19 cellular contexts compared by ENCODE assay signal in the genomic region with DNA sequence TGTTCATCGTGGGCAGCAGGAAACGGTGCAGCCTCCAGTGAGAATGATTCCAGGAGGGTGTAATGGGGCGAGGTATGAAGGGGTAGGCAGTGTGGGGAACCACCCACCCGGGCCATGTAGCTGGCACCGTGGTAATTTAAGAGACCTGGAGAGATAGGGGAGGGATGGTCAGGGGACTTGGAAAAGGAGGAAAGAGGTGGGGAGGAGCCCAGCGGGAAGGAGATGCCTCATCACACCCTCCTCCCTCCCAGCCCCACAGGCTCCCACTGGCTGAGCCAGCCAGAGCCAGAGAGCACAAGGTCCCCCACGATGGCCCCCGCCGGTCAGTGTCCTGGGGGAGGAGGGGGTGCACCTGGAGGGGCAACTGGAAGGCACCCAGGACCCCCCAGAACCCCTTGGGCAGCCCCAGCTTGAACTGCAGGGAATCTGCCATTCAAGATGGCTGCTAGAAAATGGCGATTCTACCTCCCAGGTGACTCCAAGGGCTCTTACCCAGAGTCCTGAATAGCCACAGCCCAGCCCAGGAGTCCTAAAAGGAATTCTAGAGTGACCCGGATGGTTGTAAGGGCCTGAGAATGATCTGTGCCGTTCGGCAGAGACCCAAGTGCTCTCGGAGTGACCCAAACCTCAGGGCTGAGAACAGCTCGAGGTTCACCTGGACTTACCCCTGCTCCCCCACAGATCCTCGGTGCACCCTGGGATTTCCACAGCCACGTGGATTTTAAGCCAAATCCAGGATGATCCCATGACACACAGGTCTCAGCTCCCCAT. TPM values are rescaled to one million over a fixed set of nuclear protein-coding genes. Genes with fewer than 3 reads are reported as not detected.
A peak's percentile ranks its signal among the peaks of the same experiment; 100 is the strongest.
DNase-seq lines count a peak whose midpoint lies in the region; ATAC-seq, FAIRE-seq and TF ChIP-seq lines count a peak whose summit lies in the region.
"Had no signal": no experiment of that assay in that cellular context is flagged by ENCODE, and none has a peak within 500 bp of the region (broad histone marks: within the 10 kb centered on the region; RNA-seq: fewer than 3 reads in every experiment).

No MANE protein-coding gene starts in this region.

- no peaks in the 10 kb centered on the region for H3K9me3 Mint-ChIP-seq in neural crest cell
- H3K9me3 Mint-ChIP-seq: memory B cell had no signal

- 88% methylated on average over 17 of the region's 17 CpGs for WGBS in A549 (ENCODE audit: missing lambda C conversion rate)
- 70 to 79% methylated on average over 11 to 14 of the region's 17 CpGs for WGBS in esophagus squamous epithelium, 2 donors

- H3K4me1 ChIP-seq in A549 (peaks cover 40% of the 10 kb centered on the region), esophagus squamous epithelium (peaks cover 32 to 89% (median 41%) of the 10 kb centered on the region in 3 donors)
- H3K4me1 ChIP-seq: parathyroid adenoma had no signal

- H3K4me3 ChIP-seq in A549 (no peak overlapping the region), esophagus squamous epithelium (no peak overlapping the region)

- H3K27ac ChIP-seq in A549 (peak overlapping the region; percentile 50 to 92; a peak in 5 of 6 replicates), RWPE1 (peak overlapping the region; percentile 96), esophagus squamous epithelium (peak overlapping the region; percentile 34 to 78 (median 70))
- H3K27ac ChIP-seq: parathyroid adenoma had no signal

- H3K27ac Mint-ChIP-seq in neural crest cell (ENCODE audit: unreplicated experiment), result peak overlapping the region; percentile 20
- H3K27ac Mint-ChIP-seq: memory B cell had no signal

- no peaks in the 10 kb centered on the region for H3K36me3 Mint-ChIP-seq in neural crest cell (ENCODE audit: low read depth)
- H3K36me3 Mint-ChIP-seq: memory B cell had no signal

- H3K4me1 Mint-ChIP-seq in neural crest cell, result peaks cover 19% of the 10 kb centered on the region

- DNase-seq in A549 (ENCODE audit: low read depth in 1 of 2, low spot score in 1 of 2) (no peak), RWPE1 (ENCODE audit: low spot score) (no peak), esophagus squamous epithelium (lab: John Stamatoyannopoulos, UW) (no peak), neural crest cell (ENCODE audit: low read depth, low spot score) (no peak), NK-92 (lab: John Stamatoyannopoulos, UW; ENCODE audit: unreplicated experiment) (no peak), HTR-8/SVneo (ENCODE audit: insufficient read length, low spot score) (no peak), activated gamma-delta T cell (lab: John Stamatoyannopoulos, UW) (no peak), GOT3 (lab: John Stamatoyannopoulos, UW) (no peak)
- DNase-seq: activated CD4-positive, alpha-beta T cell treated with anti-CD3 and anti-CD28 coated beads, Interleukin-2, amount 50 U/mL, for 48 hours; activated naive CD4-positive, alpha-beta T cell; central memory CD4-positive, alpha-beta T cell; DMS79 treated with DMSO at 0.1 percent for 48 hours; hippocampal formation; KBM-7; NCI-H524 treated with DMSO at 0.1 percent for 48 hours; stimulated activated CD8-positive, alpha-beta memory T cell treated with anti-CD3 and anti-CD28 coated beads, Interleukin-4, amount 100 ng/mL, for 48 hours had no signal

- no peaks in the 10 kb centered on the region for H3K27me3 ChIP-seq in esophagus squamous epithelium

- POLR2A ChIA-PET in A549 (lab: Yijun Ruan, JAX) (no interaction called here), RWPE1 (lab: Yijun Ruan, JAX; ENCODE audit: low non-redundant PET) (interaction anchor here (0.6 kb wide), 1 partner anchor 109 kb away, joined by 3 read pairs; no protein-coding TSS in a partner anchor)

- H3K9me3 ChIP-seq in A549, result no peaks in the 10 kb centered on the region
- H3K9me3 ChIP-seq in esophagus squamous epithelium, result no peaks in the 10 kb centered on the region

- no peak overlapping the region for H3K4me3 Mint-ChIP-seq in neural crest cell
- H3K4me3 Mint-ChIP-seq: memory B cell had no signal

- no peak for TF ChIP-seq POLR2A in A549 (IDR thresholded peaks at IDR 0.05; ENCODE audit: low read length)
- TF ChIP-seq POLR2A in esophagus squamous epithelium (IDR thresholded peaks at IDR 0.05), result no peak

- TF ChIP-seq EP300 in A549 (IDR thresholded peaks at IDR 0.05), result no peak

- intact Hi-C loops in esophagus squamous epithelium (cut with DNase I), result no loop called here

- H3K27me3 Mint-ChIP-seq in neural crest cell (ENCODE audit: low read depth), result no peaks in the 10 kb centered on the region

- CTCF ChIA-PET in A549 (lab: Yijun Ruan, JAX) (interaction anchor here (1.2 to 6.6 kb wide), 3 partner anchors 69 to 111 kb away, joined by 5 to 37 read pairs (median 9); no protein-coding TSS in a partner anchor), RWPE1 (lab: Yijun Ruan, JAX) (no interaction called here)

- no peak for TF ChIP-seq RAD21 in A549 (conservative IDR thresholded peaks at IDR 0.05 in 1 of 2, IDR thresholded peaks at IDR 0.05 in 1 of 2)

- peak overlapping the region; percentile 22; the same call in 1 of the 3 replicates for H3K4me2 ChIP-seq in A549

- FAIRE-seq in A549 (lab: Jason Lieb, UNC) (no peak), HTR-8/SVneo (lab: Jason Lieb, UNC) (no peak)

- no peaks in the 10 kb centered on the region for H3K36me3 ChIP-seq in esophagus squamous epithelium

- ATAC-seq in A549, result no peak

- TF ChIP-seq CTCF in A549 (IDR thresholded peaks at IDR 0.05) (no peak), RWPE1 (conservative IDR thresholded peaks at IDR 0.05; ENCODE audit: low read depth) (no peak), esophagus squamous epithelium (IDR thresholded peaks at IDR 0.05) (no peak), neural crest cell (conservative IDR thresholded peaks at IDR 0.05) (no peak)

TF ChIP-seq in A549, 52 proteins besides CTCF, POLR2A, EP300 and RAD21 (continues in another document):
- TF ChIP-seq, protein P1, sequence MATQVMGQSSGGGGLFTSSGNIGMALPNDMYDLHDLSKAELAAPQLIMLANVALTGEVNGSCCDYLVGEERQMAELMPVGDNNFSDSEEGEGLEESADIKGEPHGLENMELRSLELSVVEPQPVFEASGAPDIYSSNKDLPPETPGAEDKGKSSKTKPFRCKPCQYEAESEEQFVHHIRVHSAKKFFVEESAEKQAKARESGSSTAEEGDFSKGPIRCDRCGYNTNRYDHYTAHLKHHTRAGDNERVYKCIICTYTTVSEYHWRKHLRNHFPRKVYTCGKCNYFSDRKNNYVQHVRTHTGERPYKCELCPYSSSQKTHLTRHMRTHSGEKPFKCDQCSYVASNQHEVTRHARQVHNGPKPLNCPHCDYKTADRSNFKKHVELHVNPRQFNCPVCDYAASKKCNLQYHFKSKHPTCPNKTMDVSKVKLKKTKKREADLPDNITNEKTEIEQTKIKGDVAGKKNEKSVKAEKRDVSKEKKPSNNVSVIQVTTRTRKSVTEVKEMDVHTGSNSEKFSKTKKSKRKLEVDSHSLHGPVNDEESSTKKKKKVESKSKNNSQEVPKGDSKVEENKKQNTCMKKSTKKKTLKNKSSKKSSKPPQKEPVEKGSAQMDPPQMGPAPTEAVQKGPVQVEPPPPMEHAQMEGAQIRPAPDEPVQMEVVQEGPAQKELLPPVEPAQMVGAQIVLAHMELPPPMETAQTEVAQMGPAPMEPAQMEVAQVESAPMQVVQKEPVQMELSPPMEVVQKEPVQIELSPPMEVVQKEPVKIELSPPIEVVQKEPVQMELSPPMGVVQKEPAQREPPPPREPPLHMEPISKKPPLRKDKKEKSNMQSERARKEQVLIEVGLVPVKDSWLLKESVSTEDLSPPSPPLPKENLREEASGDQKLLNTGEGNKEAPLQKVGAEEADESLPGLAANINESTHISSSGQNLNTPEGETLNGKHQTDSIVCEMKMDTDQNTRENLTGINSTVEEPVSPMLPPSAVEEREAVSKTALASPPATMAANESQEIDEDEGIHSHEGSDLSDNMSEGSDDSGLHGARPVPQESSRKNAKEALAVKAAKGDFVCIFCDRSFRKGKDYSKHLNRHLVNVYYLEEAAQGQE (IDR thresholded peaks at IDR 0.05), result no peak
- TF ChIP-seq SMC3 (IDR thresholded peaks at IDR 0.05) (no peak), MYC (IDR thresholded peaks at IDR 0.05; ENCODE audit: borderline replicate concordance, low read length) (no peak), CBX2 (IDR thresholded peaks at IDR 0.05; ENCODE audit: borderline replicate concordance, low read depth) (no peak), MAX (IDR thresholded peaks at IDR 0.05) (no peak), ELK1 (IDR thresholded peaks at IDR 0.05; ENCODE audit: low read depth, low read length) (no peak), EHF (CRISPR knock-in tag; IDR thresholded peaks at IDR 0.05) (no peak), ZFP36 (IDR thresholded peaks at IDR 0.05; ENCODE audit: borderline replicate concordance, partially characterized antibody) (no peak), RCOR1 (IDR thresholded peaks at IDR 0.05; ENCODE audit: low read depth, low read length) (no peak)

RNA-seq across cellular contexts. Expression of gene CALML3, which starts 28.8 kb away (rescaled TPM):
- polyA plus RNA-seq in A549 (2011; rRNA removed) (not detected in 2 replicates), A549 (2017; fragmentation: RNase III; extraction: RNeasy Plus Mini Kit Qiagen cat#74134 plus additional on column Dnase treatment) (not detected in 3 replicates)
- polyA plus RNA-seq in A549 (2012; cell fraction: cytosol; rRNA removed), result 0.01 TPM in 1 of 2 replicates, not detected in the other
- not detected in 2 replicates for polyA plus RNA-seq in A549 (2012; cell fraction: nucleus; rRNA removed)
- not detected in 2 replicates for polyA minus RNA-seq in A549 (2011; rRNA and poly(A)+ RNA removed)
- total RNA-seq in esophagus squamous epithelium (100 to 1,000 TPM; 196 to 799 (median 315) TPM), neural crest cell (not detected in 2 replicates)
- total RNA-seq: urinary bladder had no signal
- polyA plus RNA-seq: urinary bladder had no signal

RNA-seq across cellular contexts. Expression of gene CALML5, which starts 54.2 kb away (rescaled TPM):
- not detected in 2 replicates for polyA plus RNA-seq in A549 (2011; rRNA removed)
- polyA plus RNA-seq in A549 (2012; cell fraction: cytosol; rRNA removed), result not detected in 2 replicates
- polyA plus RNA-seq in A549 (2012; cell fraction: nucleus; rRNA removed), result not detected in 2 replicates
- not detected in 3 replicates for polyA plus RNA-seq in A549 (2017; fragmentation: RNase III; extraction: RNeasy Plus Mini Kit Qiagen cat#74134 plus additional on column Dnase treatment)
- polyA minus RNA-seq in A549 (2011; rRNA and poly(A)+ RNA removed), result not detected in 2 replicates
- 100 to 1,000 TPM in 1 of 4 donors, 10 to 100 TPM in 3; 14.5 to 148 (median 22.6) TPM for total RNA-seq in esophagus squamous epithelium
- total RNA-seq in neural crest cell, result not detected in 2 replicates
- total RNA-seq: urinary bladder had no signal
- polyA plus RNA-seq: urinary bladder had no signal

Comparison
In these comparisons a context has a peak if more than half of its experiments do, and no peak if none do; other contexts are left out.
1. RNA of gene CALML3, which starts 28.8 kb away (total RNA-seq): 196 to 799 TPM in esophagus squamous epithelium; not detected in neural crest cell; every median in the first group is over 100 times any median in the second.
2. RNA of gene CALML5, which starts 54.2 kb away (total RNA-seq): 14.5 to 148 TPM in esophagus squamous epithelium; not detected in neural crest cell; every median in the first group is over 10 times any median in the second.
3. Peak in every context shown above with its lines, with median percentiles within 50 percentile points of each other: H3K27ac ChIP-seq.